ENCODE assay signal across 8 cellular contexts in genomic region chr13:113448885-113449692, GRCh38. TPM values are rescaled to one million over a fixed set of nuclear protein-coding genes. Genes with fewer than 3 reads are reported as not detected.
DNase-seq lines count a peak whose midpoint lies in the region; ATAC-seq and TF ChIP-seq lines count a peak whose summit lies in the region.

No MANE protein-coding gene starts in this region.

- peaks cover 0 to 16% (median 14%) of the 10 kb centered on the region in 4 donors for H3K36me3 ChIP-seq in stomach

- peak overlapping the region; percentile 31 to 47 (median 44) for H3K4me3 ChIP-seq in stomach

- H3K27me3 Mint-ChIP-seq in immature natural killer cell (ENCODE audit: low read depth in 3 of 3), result no peaks in the 10 kb centered on the region

- peaks cover 3 to 4% (median 3%) of the 10 kb centered on the region in 3 donors for H3K36me3 Mint-ChIP-seq in immature natural killer cell

- H3K9me3 ChIP-seq in stomach, result no peaks in the 10 kb centered on the region

- peak overlapping the region; percentile 79 to 91 (median 85) for H3K27ac ChIP-seq in stomach

- WGBS in stomach, 5 donors, result 23 to 54% (median 35%) methylated on average over 17 to 29 of the region's 29 CpGs

- no peaks in the 10 kb centered on the region for H3K9me3 Mint-ChIP-seq in immature natural killer cell

- H3K4me3 Mint-ChIP-seq in immature natural killer cell, result no peak overlapping the region

- DNase-seq in DMS114 treated with DMSO at 0.1 percent for 48 hours (lab: John Stamatoyannopoulos, UW; ENCODE audit: unreplicated experiment) (peak; percentile 71), NOMO-1 (lab: John Stamatoyannopoulos, UW; ENCODE audit: unreplicated experiment in 2 of 2) (peak; percentile 74 to 79), immature natural killer cell (peak in 2 of 3 donors; percentile 6 to 50), stomach (peak; percentile 86)
- DNase-seq in activated T-cell treated with anti-CD3 and anti-CD28 coated beads, Interleukin-2, amount 50 U/mL, for 48 hours, result peak; percentile 27 to 42

- TF ChIP-seq CTCF in stomach (IDR thresholded peaks at IDR 0.05), result no peak

- peaks cover 11 to 39% (median 35%) of the 10 kb centered on the region in 4 donors for H3K4me1 ChIP-seq in stomach

- no peaks in the 10 kb centered on the region for H3K27me3 ChIP-seq in stomach

- no peak overlapping the region for H3K27ac Mint-ChIP-seq in immature natural killer cell

- ATAC-seq in HG03521 (IDR thresholded peaks at IDR 0.05; ENCODE audit: unreplicated experiment), result peak; percentile 40
- ATAC-seq in SK-N-SH treated with all-trans-retinoic acid at 6 μM for 48 hours, result no peak
- no peak for ATAC-seq in HG02973 (IDR thresholded peaks at IDR 0.05; ENCODE audit: unreplicated experiment)

- no peak for TF ChIP-seq EP300 in stomach (IDR thresholded peaks at IDR 0.05)

- no peak for TF ChIP-seq POLR2A in stomach (IDR thresholded peaks at IDR 0.05)

- no peaks in the 10 kb centered on the region for H3K4me1 Mint-ChIP-seq in immature natural killer cell

- intact Hi-C loops in stomach (cut with DNase I; ENCODE audit: low total_unique reads), result no loop called here

TF ChIP-seq in SK-N-SH treated with all-trans-retinoic acid at 6 μM for 48 hours, 23 proteins besides CTCF, POLR2A, EP300 and RAD21:
- TF ChIP-seq ZC3H10 (CRISPR knock-in tag; IDR thresholded peaks at IDR 0.05) (no peak), ESRRG (CRISPR knock-in tag; IDR thresholded peaks at IDR 0.05) (no peak), BACH2 (CRISPR knock-in tag; IDR thresholded peaks at IDR 0.05; ENCODE audit: borderline replicate concordance) (no peak), ZNF8 (CRISPR knock-in tag; IDR thresholded peaks at IDR 0.05) (no peak), TOX (CRISPR knock-in tag; IDR thresholded peaks at IDR 0.05; ENCODE audit: borderline replicate concordance) (no peak), ZNF565 (CRISPR knock-in tag; conservative IDR thresholded peaks at IDR 0.05; ENCODE audit: low read depth) (no peak), OSR1 (CRISPR knock-in tag; IDR thresholded peaks at IDR 0.05) (no peak), ZNF70 (CRISPR knock-in tag; IDR thresholded peaks at IDR 0.05) (no peak), TCF4 (CRISPR knock-in tag; IDR thresholded peaks at IDR 0.05; ENCODE audit: borderline replicate concordance) (no peak), ISL1 (CRISPR knock-in tag; IDR thresholded peaks at IDR 0.05) (no peak), SNAI2 (CRISPR knock-in tag; IDR thresholded peaks at IDR 0.05) (no peak), CSRNP3 (CRISPR knock-in tag; IDR thresholded peaks at IDR 0.05) (no peak)
- TF ChIP-seq, protein P1, sequence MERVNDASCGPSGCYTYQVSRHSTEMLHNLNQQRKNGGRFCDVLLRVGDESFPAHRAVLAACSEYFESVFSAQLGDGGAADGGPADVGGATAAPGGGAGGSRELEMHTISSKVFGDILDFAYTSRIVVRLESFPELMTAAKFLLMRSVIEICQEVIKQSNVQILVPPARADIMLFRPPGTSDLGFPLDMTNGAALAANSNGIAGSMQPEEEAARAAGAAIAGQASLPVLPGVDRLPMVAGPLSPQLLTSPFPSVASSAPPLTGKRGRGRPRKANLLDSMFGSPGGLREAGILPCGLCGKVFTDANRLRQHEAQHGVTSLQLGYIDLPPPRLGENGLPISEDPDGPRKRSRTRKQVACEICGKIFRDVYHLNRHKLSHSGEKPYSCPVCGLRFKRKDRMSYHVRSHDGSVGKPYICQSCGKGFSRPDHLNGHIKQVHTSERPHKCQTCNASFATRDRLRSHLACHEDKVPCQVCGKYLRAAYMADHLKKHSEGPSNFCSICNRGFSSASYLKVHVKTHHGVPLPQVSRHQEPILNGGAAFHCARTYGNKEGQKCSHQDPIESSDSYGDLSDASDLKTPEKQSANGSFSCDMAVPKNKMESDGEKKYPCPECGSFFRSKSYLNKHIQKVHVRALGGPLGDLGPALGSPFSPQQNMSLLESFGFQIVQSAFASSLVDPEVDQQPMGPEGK (CRISPR knock-in tag; IDR thresholded peaks at IDR 0.05; ENCODE audit: borderline replicate concordance), result no peak
- TF ChIP-seq, protein P2, sequence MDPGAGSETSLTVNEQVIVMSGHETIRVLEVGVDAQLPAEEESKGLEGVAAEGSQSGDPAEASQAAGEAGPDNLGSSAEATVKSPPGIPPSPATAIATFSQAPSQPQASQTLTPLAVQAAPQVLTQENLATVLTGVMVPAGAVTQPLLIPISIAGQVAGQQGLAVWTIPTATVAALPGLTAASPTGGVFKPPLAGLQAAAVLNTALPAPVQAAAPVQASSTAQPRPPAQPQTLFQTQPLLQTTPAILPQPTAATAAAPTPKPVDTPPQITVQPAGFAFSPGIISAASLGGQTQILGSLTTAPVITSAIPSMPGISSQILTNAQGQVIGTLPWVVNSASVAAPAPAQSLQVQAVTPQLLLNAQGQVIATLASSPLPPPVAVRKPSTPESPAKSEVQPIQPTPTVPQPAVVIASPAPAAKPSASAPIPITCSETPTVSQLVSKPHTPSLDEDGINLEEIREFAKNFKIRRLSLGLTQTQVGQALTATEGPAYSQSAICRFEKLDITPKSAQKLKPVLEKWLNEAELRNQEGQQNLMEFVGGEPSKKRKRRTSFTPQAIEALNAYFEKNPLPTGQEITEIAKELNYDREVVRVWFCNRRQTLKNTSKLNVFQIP (CRISPR knock-in tag; IDR thresholded peaks at IDR 0.05; ENCODE audit: borderline replicate concordance, low read depth), result no peak
- TF ChIP-seq, protein P3, sequence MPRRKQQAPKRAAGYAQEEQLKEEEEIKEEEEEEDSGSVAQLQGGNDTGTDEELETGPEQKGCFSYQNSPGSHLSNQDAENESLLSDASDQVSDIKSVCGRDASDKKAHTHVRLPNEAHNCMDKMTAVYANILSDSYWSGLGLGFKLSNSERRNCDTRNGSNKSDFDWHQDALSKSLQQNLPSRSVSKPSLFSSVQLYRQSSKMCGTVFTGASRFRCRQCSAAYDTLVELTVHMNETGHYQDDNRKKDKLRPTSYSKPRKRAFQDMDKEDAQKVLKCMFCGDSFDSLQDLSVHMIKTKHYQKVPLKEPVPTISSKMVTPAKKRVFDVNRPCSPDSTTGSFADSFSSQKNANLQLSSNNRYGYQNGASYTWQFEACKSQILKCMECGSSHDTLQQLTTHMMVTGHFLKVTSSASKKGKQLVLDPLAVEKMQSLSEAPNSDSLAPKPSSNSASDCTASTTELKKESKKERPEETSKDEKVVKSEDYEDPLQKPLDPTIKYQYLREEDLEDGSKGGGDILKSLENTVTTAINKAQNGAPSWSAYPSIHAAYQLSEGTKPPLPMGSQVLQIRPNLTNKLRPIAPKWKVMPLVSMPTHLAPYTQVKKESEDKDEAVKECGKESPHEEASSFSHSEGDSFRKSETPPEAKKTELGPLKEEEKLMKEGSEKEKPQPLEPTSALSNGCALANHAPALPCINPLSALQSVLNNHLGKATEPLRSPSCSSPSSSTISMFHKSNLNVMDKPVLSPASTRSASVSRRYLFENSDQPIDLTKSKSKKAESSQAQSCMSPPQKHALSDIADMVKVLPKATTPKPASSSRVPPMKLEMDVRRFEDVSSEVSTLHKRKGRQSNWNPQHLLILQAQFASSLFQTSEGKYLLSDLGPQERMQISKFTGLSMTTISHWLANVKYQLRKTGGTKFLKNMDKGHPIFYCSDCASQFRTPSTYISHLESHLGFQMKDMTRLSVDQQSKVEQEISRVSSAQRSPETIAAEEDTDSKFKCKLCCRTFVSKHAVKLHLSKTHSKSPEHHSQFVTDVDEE (CRISPR knock-in tag; IDR thresholded peaks at IDR 0.05), result no peak

RNA-seq across cellular contexts. Expression of gene ADPRHL1, which starts 4.2 kb away (rescaled TPM):
- polyA plus RNA-seq in immature natural killer cell (under 1 TPM in 2 of 3 donors, not detected in 1; 0.14 to 0.36 TPM), stomach (1 to 10 TPM; 2.2 to 5.5 (median 4.1) TPM)
- total RNA-seq in stomach, result 1 to 10 TPM; 1.7 to 6.7 (median 2.4) TPM

RNA-seq across cellular contexts. Expression of gene DCUN1D2, which starts 41.4 kb away (rescaled TPM):
- polyA plus RNA-seq in immature natural killer cell (10 to 100 TPM in 1 of 3 donors, 1 to 10 TPM in 2; 7.4 to 23.0 (median 7.6) TPM), stomach (1 to 10 TPM; 7.3 to 8.1 (median 7.5) TPM)
- 10 to 100 TPM; 13.9 to 43.0 (median 31.5) TPM for total RNA-seq in stomach

Comparison
In these comparisons a context has a peak if more than half of its experiments do, and no peak if none do; other contexts are left out.
1. DNase-seq: peak in every context shown above with its lines; median percentile 86 in stomach; 76 in NOMO-1; 71 in DMS114 treated with DMSO at 0.1 percent for 48 hours; 34 in activated T-cell treated with anti-CD3 and anti-CD28 coated beads, Interleukin-2, amount 50 U/mL, for 48 hours; 28 in immature natural killer cell.